1 cellular context compared by ENCODE assay signal in genomic region chr10:102791754-102792153, GRCh38.
TF ChIP-seq lines count a peak whose summit lies in the region.

No MANE protein-coding gene starts in this region.

TF ChIP-seq in HEK293, 187 proteins besides CTCF, POLR2A, EP300 and RAD21 (continued from another document):
- TF ChIP-seq ZNF580 (tag by site-specific recombination; IDR thresholded peaks at IDR 0.05) (no peak), ZNF514 (tag by site-specific recombination; IDR thresholded peaks at IDR 0.05) (no peak), SCRT1 (tag by site-specific recombination; IDR thresholded peaks at IDR 0.05; ENCODE audit: borderline replicate concordance) (0 out of 2 replicates have a peak, but pooled peaks have one; percentile 32), ZBTB20 (tag by site-specific recombination; IDR thresholded peaks at IDR 0.05) (no peak), ZNF366 (tag by site-specific recombination; conservative IDR thresholded peaks at IDR 0.05) (no peak), ZNF561 (tag by site-specific recombination; IDR thresholded peaks at IDR 0.05; ENCODE audit: borderline replicate concordance) (no peak), ZSCAN18 (tag by site-specific recombination; IDR thresholded peaks at IDR 0.05) (no peak), ZNF777 (tag by site-specific recombination; IDR thresholded peaks at IDR 0.05; ENCODE audit: borderline replicate concordance) (no peak), ZBTB26 (tag by site-specific recombination; optimal IDR thresholded peaks at IDR 0.05) (no peak), ZNF701 (tag by site-specific recombination; IDR thresholded peaks at IDR 0.05) (no peak), ZNF280D (tag by site-specific recombination; IDR thresholded peaks at IDR 0.05) (no peak), YY2 (tag by site-specific recombination; IDR thresholded peaks at IDR 0.05) (no peak), ZNF157 (tag by site-specific recombination; IDR thresholded peaks at IDR 0.05) (no peak)
- TF ChIP-seq, protein P1, sequence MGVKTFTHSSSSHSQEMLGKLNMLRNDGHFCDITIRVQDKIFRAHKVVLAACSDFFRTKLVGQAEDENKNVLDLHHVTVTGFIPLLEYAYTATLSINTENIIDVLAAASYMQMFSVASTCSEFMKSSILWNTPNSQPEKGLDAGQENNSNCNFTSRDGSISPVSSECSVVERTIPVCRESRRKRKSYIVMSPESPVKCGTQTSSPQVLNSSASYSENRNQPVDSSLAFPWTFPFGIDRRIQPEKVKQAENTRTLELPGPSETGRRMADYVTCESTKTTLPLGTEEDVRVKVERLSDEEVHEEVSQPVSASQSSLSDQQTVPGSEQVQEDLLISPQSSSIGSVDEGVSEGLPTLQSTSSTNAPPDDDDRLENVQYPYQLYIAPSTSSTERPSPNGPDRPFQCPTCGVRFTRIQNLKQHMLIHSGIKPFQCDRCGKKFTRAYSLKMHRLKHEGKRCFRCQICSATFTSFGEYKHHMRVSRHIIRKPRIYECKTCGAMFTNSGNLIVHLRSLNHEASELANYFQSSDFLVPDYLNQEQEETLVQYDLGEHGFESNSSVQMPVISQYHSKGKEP (tag by site-specific recombination; IDR thresholded peaks at IDR 0.05): no peak; the same call in 1 of the 2 replicates
TF ChIP-seq in HEK293: peak in this region for 4.
